17 cellular contexts compared by ENCODE assay signal in the genomic region with DNA sequence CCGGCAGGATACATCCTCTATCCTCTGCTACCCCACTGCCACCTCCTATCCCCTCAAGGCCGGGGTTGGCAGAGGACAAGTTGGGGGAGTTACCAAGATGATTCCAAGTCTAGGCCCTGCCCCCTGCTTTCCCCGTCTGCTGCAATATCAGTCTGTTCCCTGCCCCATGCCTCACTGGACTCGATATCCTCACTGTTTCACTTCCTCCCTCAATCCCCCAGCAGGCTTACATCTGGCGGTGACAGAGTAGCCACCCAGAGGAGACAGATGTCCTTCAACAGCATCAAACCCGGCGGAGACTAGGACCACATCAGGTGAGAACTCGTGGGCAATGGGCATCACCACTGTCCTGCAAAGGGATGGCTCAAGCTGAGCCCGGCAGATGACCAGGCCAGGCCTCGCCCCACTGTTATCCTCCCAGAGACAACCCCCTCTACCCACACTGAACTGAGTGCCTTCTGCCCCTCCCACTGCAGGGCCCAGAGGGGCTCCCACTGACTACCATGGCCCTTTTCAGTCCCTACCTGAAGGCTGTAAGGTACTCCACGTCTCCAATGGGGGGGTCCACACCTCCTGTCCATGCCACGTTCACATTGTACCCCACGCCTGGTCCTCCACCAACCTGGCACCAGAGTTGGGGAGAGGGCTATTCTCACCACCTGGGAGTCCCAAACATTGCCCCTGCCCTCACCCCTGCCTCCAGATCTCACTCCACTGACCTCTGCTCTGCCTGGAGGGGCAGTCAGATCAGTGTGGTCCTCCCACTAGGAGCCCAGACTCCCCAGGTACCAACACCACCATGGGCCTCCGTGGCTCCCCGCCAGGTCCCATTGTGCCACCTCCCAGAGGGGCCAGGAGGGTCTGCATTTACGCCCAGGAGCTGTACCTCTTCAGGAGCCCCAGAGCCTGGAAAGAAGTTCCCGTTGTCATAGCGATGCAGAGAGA. TPM values are rescaled to one million over a fixed set of nuclear protein-coding genes. Genes with fewer than 3 reads are reported as not detected.
DNase-seq lines count a peak whose midpoint lies in the region; ATAC-seq and TF ChIP-seq lines count a peak whose summit lies in the region.
"Had no signal": no experiment of that assay in that cellular context is flagged by ENCODE, and none has a peak within 500 bp of the region (broad histone marks: within the 10 kb centered on the region; RNA-seq: fewer than 3 reads in every experiment).

No MANE protein-coding gene starts in this region.

- no TSS peak for BruUV-seq in OCI-LY7 (replicated peaks; lab: Mats Ljungman, UMichigan)

- POLR2A ChIA-PET in OCI-LY7 (lab: Charles Lee), result interaction anchor here (0.6 kb wide), 1 partner anchor 10 kb away, joined by 4 read pairs; no protein-coding TSS in a partner anchor

- no peaks in the 10 kb centered on the region for H3K27me3 Mint-ChIP-seq in activated naive CD8-positive, alpha-beta T cell treated with anti-CD3 and anti-CD28 coated beads for 36 hours
- H3K27me3 Mint-ChIP-seq in activated naive CD8-positive, alpha-beta T cell treated with anti-CD3 and anti-CD28 coated beads, Interleukin-2, amount 50 U/mL, for 24 hours, result no peaks in the 10 kb centered on the region
- H3K27me3 Mint-ChIP-seq: IgD-negative memory B cell had no signal

- H3K9me3 ChIP-seq in OCI-LY7 (ENCODE audit: low read length), result no peaks in the 10 kb centered on the region

- peak overlapping the region; percentile 51 for H3K27ac Mint-ChIP-seq in activated naive CD8-positive, alpha-beta T cell treated with anti-CD3 and anti-CD28 coated beads for 36 hours
- no peak overlapping the region for H3K27ac Mint-ChIP-seq in activated naive CD8-positive, alpha-beta T cell treated with anti-CD3 and anti-CD28 coated beads, Interleukin-2, amount 50 U/mL, for 24 hours
- H3K27ac Mint-ChIP-seq: activated T-helper 2 cell treated with anti-CD3 and anti-CD28 coated beads, Interferon-gamma antibody, Interleukin-2, Interleukin-4, amounts not matched to agents 10 μg/mL and 5 μg/mL and 100 μg/mL, durations not matched to agents 14 hours and 24 hours and 36 hours had no signal

- no peaks in the 10 kb centered on the region for H4K20me1 ChIP-seq in OCI-LY7 (ENCODE audit: insufficient read depth, low read length)

- H3K27ac ChIP-seq in OCI-LY7 (ENCODE audit: low read depth, low read length, poor library complexity, severe bottlenecking) (no peak overlapping the region), substantia nigra (ENCODE audit: low read depth, low read length, poor library complexity, severe bottlenecking) (peak overlapping the region; percentile 26)
- H3K27ac ChIP-seq: WERI-Rb-1 had no signal

- no peak overlapping the region for H3K4me3 Mint-ChIP-seq in activated naive CD8-positive, alpha-beta T cell treated with anti-CD3 and anti-CD28 coated beads for 36 hours
- no peak overlapping the region for H3K4me3 Mint-ChIP-seq in activated naive CD8-positive, alpha-beta T cell treated with anti-CD3 and anti-CD28 coated beads, Interleukin-2, amount 50 U/mL, for 24 hours
- H3K4me3 Mint-ChIP-seq: IgD-negative memory B cell had no signal

- H3K79me2 ChIP-seq in OCI-LY7 (ENCODE audit: insufficient read depth, low read depth, low read length), result no peaks in the 10 kb centered on the region

- DNase-seq in activated naive CD8-positive, alpha-beta T cell treated with anti-CD3 and anti-CD28 coated beads for 36 hours, result no peak
- no peak for DNase-seq in activated naive CD8-positive, alpha-beta T cell treated with anti-CD3 and anti-CD28 coated beads, Interleukin-2, amount 50 U/mL, for 24 hours
- DNase-seq in OCI-LY7 (ENCODE audit: low spot score) (peak; percentile 8), islet precursor cell (peak; percentile 54), substantia nigra (lab: John Stamatoyannopoulos, UW) (no peak), DMS114 treated with DMSO at 0.1 percent for 48 hours (lab: John Stamatoyannopoulos, UW; ENCODE audit: unreplicated experiment) (no peak), HK-2 (ENCODE audit: unreplicated experiment) (no peak)
- DNase-seq: amniotic stem cell; central memory CD4-positive, alpha-beta T cell; mesendoderm; NCI-H1048; stimulated activated naive CD8-positive, alpha-beta T cell treated with anti-CD3 and anti-CD28 coated beads, Interleukin-15, Interleukin-2, amounts not matched to agents 100 U/mL and 50 U/mL, for 24 hours; WERI-Rb-1 had no signal

- H3K4me2 ChIP-seq in OCI-LY7 (ENCODE audit: low read length), result no peak overlapping the region

- no peak for ATAC-seq in activated naive CD8-positive, alpha-beta T cell treated with anti-CD3 and anti-CD28 coated beads, Interleukin-2, amount 50 U/mL, for 24 hours
- no peak for ATAC-seq in GM18870 (IDR thresholded peaks at IDR 0.05; ENCODE audit: unreplicated experiment)
- ATAC-seq: Panc1; stimulated activated naive CD8-positive, alpha-beta T cell treated with anti-CD3 and anti-CD28 coated beads, Interleukin-15, Interleukin-2, amounts not matched to agents 100 U/mL and 50 U/mL, for 24 hours had no signal

- no peaks in the 10 kb centered on the region for H3K4me1 Mint-ChIP-seq in activated naive CD8-positive, alpha-beta T cell treated with anti-CD3 and anti-CD28 coated beads for 36 hours
- H3K4me1 Mint-ChIP-seq in activated naive CD8-positive, alpha-beta T cell treated with anti-CD3 and anti-CD28 coated beads, Interleukin-2, amount 50 U/mL, for 24 hours, result no peaks in the 10 kb centered on the region

- H3K9me2 ChIP-seq in OCI-LY7 (ENCODE audit: insufficient read depth, low read length), result no peaks in the 10 kb centered on the region

- H3K4me3 ChIP-seq in OCI-LY7 (ENCODE audit: low read depth, low read length, poor library complexity, severe bottlenecking), result no peak overlapping the region

- intact Hi-C loops in OCI-LY7 (cut with micrococcal nuclease; ENCODE audit: unreplicated experiment), result loop anchor here (10.0 kb wide), 1 partner anchor 245 kb away; a partner anchor contains a TSS

- no peak overlapping the region for H2AFZ ChIP-seq in OCI-LY7 (ENCODE audit: low read length)

- CTCF ChIA-PET in OCI-LY7 (lab: Charles Lee; ENCODE audit: unreplicated experiment), result no interaction called here

- TF ChIP-seq CTCF in OCI-LY7 (conservative IDR thresholded peaks at IDR 0.05; ENCODE audit: low read length), result no peak

- H3K9me3 Mint-ChIP-seq in activated naive CD8-positive, alpha-beta T cell treated with anti-CD3 and anti-CD28 coated beads for 36 hours, result no peaks in the 10 kb centered on the region
- no peaks in the 10 kb centered on the region for H3K9me3 Mint-ChIP-seq in activated naive CD8-positive, alpha-beta T cell treated with anti-CD3 and anti-CD28 coated beads, Interleukin-2, amount 50 U/mL, for 24 hours
- H3K9me3 Mint-ChIP-seq: activated T-helper 2 cell treated with anti-CD3 and anti-CD28 coated beads, Interferon-gamma antibody, Interleukin-2, Interleukin-4, amounts not matched to agents 10 μg/mL and 5 μg/mL and 100 μg/mL, durations not matched to agents 14 hours and 24 hours and 36 hours; IgD-negative memory B cell had no signal

- peaks cover 10% of the 10 kb centered on the region for H3K36me3 Mint-ChIP-seq in activated naive CD8-positive, alpha-beta T cell treated with anti-CD3 and anti-CD28 coated beads for 36 hours
- peaks cover 3% of the 10 kb centered on the region for H3K36me3 Mint-ChIP-seq in activated naive CD8-positive, alpha-beta T cell treated with anti-CD3 and anti-CD28 coated beads, Interleukin-2, amount 50 U/mL, for 24 hours (ENCODE audit: low read depth)

- peaks cover 6% of the 10 kb centered on the region for H3K4me1 ChIP-seq in OCI-LY7 (ENCODE audit: insufficient read depth, low read length, poor library complexity, severe bottlenecking)

- H3K36me3 ChIP-seq in OCI-LY7 (ENCODE audit: insufficient read depth, low read length), result peaks cover 44% of the 10 kb centered on the region; the same call in 1 of the 2 replicates

RNA-seq across cellular contexts. Expression of a gene that starts 9.6 kb away (rescaled TPM):
- total RNA-seq in activated naive CD8-positive, alpha-beta T cell treated with anti-CD3 and anti-CD28 coated beads for 36 hours, result 10 to 100 TPM; 30.8 to 31.1 TPM
- total RNA-seq in OCI-LY7 (2014; rRNA removed; shearing (Covaris generic)), result 10.7 and 20.6 TPM in 2 replicates
- total RNA-seq in OCI-LY7 (2022), result 41.4 and 46.1 TPM in 2 replicates

RNA-seq across cellular contexts. Expression of a gene that starts 13.7 kb away (rescaled TPM):
- total RNA-seq in activated naive CD8-positive, alpha-beta T cell treated with anti-CD3 and anti-CD28 coated beads for 36 hours, result 100 to 1,000 TPM; 103 to 110 TPM
- 26.6 and 35.4 TPM in 2 replicates for total RNA-seq in OCI-LY7 (2014; rRNA removed; shearing (Covaris generic))
- total RNA-seq in OCI-LY7 (2022), result 67.9 and 68.0 TPM in 2 replicates

RNA-seq across cellular contexts. Expression of a gene that starts 43.3 kb away (rescaled TPM):
- total RNA-seq in activated naive CD8-positive, alpha-beta T cell treated with anti-CD3 and anti-CD28 coated beads for 36 hours, result 10 to 100 TPM; 18.2 to 18.7 TPM
- 26.4 and 41.5 TPM in 2 replicates for total RNA-seq in OCI-LY7 (2014; rRNA removed; shearing (Covaris generic))
- 31.4 and 36.3 TPM in 2 replicates for total RNA-seq in OCI-LY7 (2022)

Comparison
In these comparisons a context has a peak if more than half of its experiments do, and no peak if none do; other contexts are left out.
1. DNase-seq: peak in OCI-LY7 (single experiment) and islet precursor cell (single experiment); none in activated naive CD8-positive, alpha-beta T cell treated with anti-CD3 and anti-CD28 coated beads for 36 hours (single experiment), activated naive CD8-positive, alpha-beta T cell treated with anti-CD3 and anti-CD28 coated beads, Interleukin-2, amount 50 U/mL, for 24 hours (single experiment), substantia nigra (0 of 49), DMS114 treated with DMSO at 0.1 percent for 48 hours (single experiment) and HK-2 (single experiment).